ENCODE assay signal across 8 cellular contexts in the genomic region with DNA sequence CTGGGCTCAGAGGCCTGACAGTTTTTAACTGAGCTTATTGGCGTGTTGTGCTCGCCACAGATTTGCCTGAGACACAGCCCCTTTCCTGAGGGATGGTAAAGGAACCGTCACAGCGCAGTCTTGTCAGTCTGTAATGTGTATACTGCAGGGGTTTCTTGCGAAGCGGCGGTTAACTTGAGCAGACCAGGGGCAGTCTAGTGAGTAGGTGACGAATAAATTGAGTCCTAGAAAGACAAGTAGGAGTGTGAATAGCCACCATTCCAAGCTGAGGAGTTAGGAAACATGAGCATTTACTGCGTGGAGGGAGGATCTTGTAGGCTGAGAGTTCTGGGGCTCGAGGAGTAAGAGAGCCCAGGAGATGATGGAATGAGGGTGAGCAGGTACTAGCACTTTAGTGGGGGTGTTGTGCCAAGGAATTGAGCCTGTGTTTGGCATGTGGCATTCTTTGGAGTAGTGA. TPM values are rescaled to one million over a fixed set of nuclear protein-coding genes. Genes with fewer than 3 reads are reported as not detected.
DNase-seq lines count a peak whose midpoint lies in the region; ATAC-seq and TF ChIP-seq lines count a peak whose summit lies in the region.

No MANE protein-coding gene starts in this region.

- peak overlapping the region; percentile 96 for H3K4me2 ChIP-seq in mesenchymal stem cell (ENCODE audit: low read length, poor library complexity, severe bottlenecking)

- CTCF ChIA-PET in MCF 10A (lab: Yijun Ruan, JAX) = interaction anchor here (1.1 to 1.6 kb wide), 3 partner anchors 22 to 58 kb away, joined by 6 to 11 read pairs (median 8); no protein-coding TSS in a partner anchor

- H2BK12ac ChIP-seq in mesenchymal stem cell (ENCODE audit: low read length in 2 of 2) = peak overlapping the region; percentile 3 to 65

- H3K14ac ChIP-seq in mesenchymal stem cell (ENCODE audit: low read length in 2 of 2) = peak overlapping the region in 1 of 2 experiments; percentile 18

- peak overlapping the region; percentile 1 for H4K8ac ChIP-seq in mesenchymal stem cell (ENCODE audit: low read length)

- H3K27ac ChIP-seq in mesenchymal stem cell (ENCODE audit: low read length, poor library complexity, severe bottlenecking) (peak overlapping the region; percentile 94), aorta (ENCODE audit: low read depth in 1 of 2, low read length in 2 of 2) (peak overlapping the region; percentile 76 to 87)

- TF ChIP-seq CTCF in MCF 10A (IDR thresholded peaks at IDR 0.05; ENCODE audit: unreplicated experiment) (no peak), mucosa of descending colon (IDR thresholded peaks at IDR 0.05) (no peak)

- H3K27me3 ChIP-seq in mesenchymal stem cell (ENCODE audit: control insufficient read depth in 1 of 2, insufficient read depth in 1 of 2, low read length in 2 of 2) (no peaks in the 10 kb centered on the region), aorta (ENCODE audit: control insufficient read depth in 1 of 2, insufficient read depth in 2 of 2, low read length in 1 of 2) (no peaks in the 10 kb centered on the region)

- TSS peak; percentile 91 for BruUV-seq in MCF 10A (replicated peaks; lab: Mats Ljungman, UMichigan)

- peak overlapping the region; percentile 91 for H3K4me3 Mint-ChIP-seq in stimulated activated naive CD8-positive, alpha-beta T cell treated with anti-CD3 and anti-CD28 coated beads, Interleukin-15, Interleukin-2, amounts not matched to agents 100 ng/mL and 50 ng/mL, for 24 hours
- peak overlapping the region; percentile 90 for H3K4me3 Mint-ChIP-seq in MCF 10A (ENCODE audit: unreplicated experiment)

- no peak overlapping the region for H2AFZ ChIP-seq in mesenchymal stem cell (ENCODE audit: low read depth, low read length)

- WGBS in mesenchymal stem cell = 47% methylated on average over 10 of the region's 10 CpGs
- WGBS in aorta, 2 donors = 16 to 20% methylated on average over 10 of the region's 10 CpGs

- ATAC-seq in stimulated activated naive CD8-positive, alpha-beta T cell treated with anti-CD3 and anti-CD28 coated beads, Interleukin-15, Interleukin-2, amounts not matched to agents 100 U/mL and 50 U/mL, for 24 hours = no peak
- no peak for ATAC-seq in aorta (ENCODE audit: low FRiP score)
- ATAC-seq in HG03520 (IDR thresholded peaks at IDR 0.05; ENCODE audit: unreplicated experiment) = no peak
- no peak for ATAC-seq in mucosa of descending colon

- intact Hi-C loops in MCF 10A (cut with micrococcal nuclease) (loop anchor here (2.0 kb wide), 1 partner anchor 60 kb away; no protein-coding TSS in a partner anchor), aorta (cut with DNase I) (loop anchor here (1.0 to 10.0 kb wide), 3 partner anchors 46 to 60 kb away; no protein-coding TSS in a partner anchor), mucosa of descending colon (cut with DNase I, micrococcal nuclease) (no loop called here)

- peak overlapping the region; percentile 23 to 71 for H3K18ac ChIP-seq in mesenchymal stem cell (ENCODE audit: low read depth in 1 of 2, low read length in 2 of 2)

- H3K4me1 Mint-ChIP-seq in stimulated activated naive CD8-positive, alpha-beta T cell treated with anti-CD3 and anti-CD28 coated beads, Interleukin-15, Interleukin-2, amounts not matched to agents 100 ng/mL and 50 ng/mL, for 24 hours (ENCODE audit: low read depth) = peaks cover 55% of the 10 kb centered on the region
- H3K4me1 Mint-ChIP-seq in MCF 10A (ENCODE audit: insufficient read depth, unreplicated experiment) = peaks cover 47% of the 10 kb centered on the region

- peak overlapping the region; percentile 3 to 92 for H3K4ac ChIP-seq in mesenchymal stem cell (ENCODE audit: low read depth in 1 of 2, low read length in 2 of 2)

- H3K4me3 ChIP-seq in mesenchymal stem cell (ENCODE audit: insufficient read depth in 1 of 2, low read depth in 1 of 2, low read length in 2 of 2) = peak overlapping the region; percentile 30 to 97
- peak overlapping the region; percentile 24 to 31 for H3K4me3 ChIP-seq in aorta (ENCODE audit: low read length in 2 of 2)
- H3K4me3 ChIP-seq in mucosa of descending colon = no peak overlapping the region

- H2BK5ac ChIP-seq in mesenchymal stem cell (ENCODE audit: low read depth, low read length, poor library complexity, severe bottlenecking) = no peak overlapping the region

- peak overlapping the region; percentile 95 for H3K27ac Mint-ChIP-seq in stimulated activated naive CD8-positive, alpha-beta T cell treated with anti-CD3 and anti-CD28 coated beads, Interleukin-15, Interleukin-2, amounts not matched to agents 100 ng/mL and 50 ng/mL, for 24 hours
- H3K27ac Mint-ChIP-seq in MCF 10A (ENCODE audit: low read depth, unreplicated experiment) = peak overlapping the region; percentile 99

- peaks cover 42% of the 10 kb centered on the region for H3K36me3 Mint-ChIP-seq in stimulated activated naive CD8-positive, alpha-beta T cell treated with anti-CD3 and anti-CD28 coated beads, Interleukin-15, Interleukin-2, amounts not matched to agents 100 ng/mL and 50 ng/mL, for 24 hours (ENCODE audit: low read depth)
- H3K36me3 Mint-ChIP-seq in MCF 10A (ENCODE audit: insufficient read depth, unreplicated experiment) = peaks cover 30% of the 10 kb centered on the region

- H3K9me3 Mint-ChIP-seq in stimulated activated naive CD8-positive, alpha-beta T cell treated with anti-CD3 and anti-CD28 coated beads, Interleukin-15, Interleukin-2, amounts not matched to agents 100 ng/mL and 50 ng/mL, for 24 hours = no peaks in the 10 kb centered on the region
- no peaks in the 10 kb centered on the region for H3K9me3 Mint-ChIP-seq in MCF 10A (ENCODE audit: unreplicated experiment)

- peak overlapping the region; percentile 71 for H4K91ac ChIP-seq in mesenchymal stem cell (ENCODE audit: low read length)

- H3K9me3 ChIP-seq in mesenchymal stem cell (ENCODE audit: control insufficient read depth, low read length) (no peaks in the 10 kb centered on the region), aorta (ENCODE audit: control insufficient read depth, low read length) (no peaks in the 10 kb centered on the region), mucosa of descending colon (no peaks in the 10 kb centered on the region)

- H3K27me3 Mint-ChIP-seq in stimulated activated naive CD8-positive, alpha-beta T cell treated with anti-CD3 and anti-CD28 coated beads, Interleukin-15, Interleukin-2, amounts not matched to agents 100 ng/mL and 50 ng/mL, for 24 hours = no peaks in the 10 kb centered on the region
- no peaks in the 10 kb centered on the region for H3K27me3 Mint-ChIP-seq in MCF 10A (ENCODE audit: insufficient read depth, unreplicated experiment)

- POLR2A ChIA-PET in MCF 10A (lab: Yijun Ruan, JAX) = interaction anchor here (0.7 to 16.3 kb wide), 16 partner anchors 8 to 1029 kb away, joined by 3 to 332 read pairs (median 6); a partner anchor contains a TSS

- H3K9ac ChIP-seq in mesenchymal stem cell (ENCODE audit: low read length) = peak overlapping the region; percentile 99

- no peak for DNase-seq in stimulated activated naive CD8-positive, alpha-beta T cell treated with anti-CD3 and anti-CD28 coated beads, Interleukin-15, Interleukin-2, amounts not matched to agents 100 U/mL and 50 U/mL, for 24 hours
- DNase-seq in MCF 10A (ENCODE audit: unreplicated experiment) (no peak), mesenchymal stem cell (no peak), aorta (no peak), mucosa of descending colon (no peak)
- no peak for DNase-seq in stimulated activated CD4-positive, alpha-beta T cell treated with anti-CD3 and anti-CD28 coated beads, Interleukin-2, amount 100 ng/mL, for 24 hours

- peak overlapping the region; percentile 45 for H2BK120ac ChIP-seq in mesenchymal stem cell (ENCODE audit: low read depth, low read length)

- H3K79me1 ChIP-seq in mesenchymal stem cell (replicated peaks; ENCODE audit: low read length, poor library complexity, severe bottlenecking) = no peaks in the 10 kb centered on the region

- H3K23ac ChIP-seq in mesenchymal stem cell (ENCODE audit: low read length in 2 of 2) = peak overlapping the region in 1 of 2 experiments; percentile 79

- H3K36me3 ChIP-seq in mesenchymal stem cell (ENCODE audit: control insufficient read depth in 1 of 2, insufficient read depth in 2 of 2, low read depth in 1 of 2, low read length in 2 of 2) (peaks cover 8% of the 10 kb centered on the region in 2 experiments), aorta (ENCODE audit: control insufficient read depth in 1 of 2, insufficient read depth in 2 of 2, low read length in 1 of 2) (no peaks in the 10 kb centered on the region), mucosa of descending colon (ENCODE audit: low read depth) (no peaks in the 10 kb centered on the region)

- H3K4me1 ChIP-seq in mesenchymal stem cell (ENCODE audit: control insufficient read depth, insufficient read depth, low read depth, low read length) (peaks cover 24% of the 10 kb centered on the region), aorta (ENCODE audit: control insufficient read depth in 1 of 2, insufficient read depth in 2 of 2, low read length in 2 of 2) (peaks cover 3 to 5% of the 10 kb centered on the region in 2 donors), mucosa of descending colon (ENCODE audit: low read depth) (peaks cover 38% of the 10 kb centered on the region)

- H2BK15ac ChIP-seq in mesenchymal stem cell (ENCODE audit: low read depth, poor library complexity, severe bottlenecking) = no peak overlapping the region

- H2AK5ac ChIP-seq in mesenchymal stem cell (ENCODE audit: low read length, severe bottlenecking) = peak overlapping the region; percentile 11

RNA-seq across cellular contexts. Expression of a gene that starts 1.4 kb away (rescaled TPM):
- total RNA-seq in MCF 10A (2022) (122 TPM in 2 replicates), aorta (100 to 1,000 TPM in 1 of 2 donors, 10 to 100 TPM in 1; 93.7 to 119 TPM), mucosa of descending colon (100 to 1,000 TPM in 2 of 3 donors, 10 to 100 TPM in 1; 99.9 to 125 (median 114) TPM)
- polyA plus RNA-seq in mesenchymal stem cell (2013, experiment 1 of 2) = 63.2 TPM
- polyA plus RNA-seq in mesenchymal stem cell (2013, experiment 2 of 2) = 60.2 TPM
- 100 to 1,000 TPM in 1 of 2 donors, 10 to 100 TPM in 1; 23.5 to 100 TPM for polyA plus RNA-seq in aorta

RNA-seq across cellular contexts. Expression of a gene that starts 13.2 kb away (rescaled TPM):
- total RNA-seq in MCF 10A (2022) (14.7 and 20.9 TPM in 2 replicates), aorta (10 to 100 TPM; 19.1 to 29.9 TPM), mucosa of descending colon (10 to 100 TPM in 2 of 3 donors, 1 to 10 TPM in 1; 9.5 to 24.1 (median 14.7) TPM)
- polyA plus RNA-seq in mesenchymal stem cell (2013, experiment 1 of 2) = 10.8 TPM
- polyA plus RNA-seq in mesenchymal stem cell (2013, experiment 2 of 2) = 10.8 TPM
- 10 to 100 TPM in 1 of 2 donors, 1 to 10 TPM in 1; 5.3 to 21.7 TPM for polyA plus RNA-seq in aorta

Comparison
In these comparisons a context has a peak if more than half of its experiments do, and no peak if none do; other contexts are left out.
1. intact Hi-C loops: an anchor here in MCF 10A (2.0 kb wide) and aorta (1.0 to 10.0 kb wide); none called in mucosa of descending colon.